8 cellular contexts compared by ENCODE assay signal in genomic region chr2:54503192-54503591, GRCh38. TPM values are rescaled to one million over a fixed set of nuclear protein-coding genes. Genes with fewer than 3 reads are reported as not detected.
DNase-seq lines count a peak whose midpoint lies in the region; ATAC-seq and TF ChIP-seq lines count a peak whose summit lies in the region.

No MANE protein-coding gene starts in this region.

- H3K36me3 ChIP-seq in vagina: no peaks in the 10 kb centered on the region

- no peak for TF ChIP-seq POLR2A in vagina (IDR thresholded peaks at IDR 0.05)

- H3K4me1 ChIP-seq in vagina: peaks cover 73% of the 10 kb centered on the region

- ATAC-seq in left lobe of liver: peak; percentile 82
- no peak for ATAC-seq in HG03354 (IDR thresholded peaks at IDR 0.05; ENCODE audit: poor library complexity, severe bottlenecking, unreplicated experiment)
- no peak for ATAC-seq in HG03469 (IDR thresholded peaks at IDR 0.05; ENCODE audit: unreplicated experiment)

- H3K27ac ChIP-seq in vagina: peak overlapping the region; percentile 24

- no peaks in the 10 kb centered on the region for H3K9me3 Mint-ChIP-seq in activated naive CD8-positive, alpha-beta T cell treated with anti-CD3 and anti-CD28 coated beads for 36 hours

- H3K27me3 ChIP-seq in vagina: no peaks in the 10 kb centered on the region

- TF ChIP-seq CTCF in AG09319 (IDR thresholded peaks at IDR 0.05; ENCODE audit: low read depth, low read length) (peak; percentile 32), GM12874 (IDR thresholded peaks at IDR 0.05; ENCODE audit: insufficient read depth, low read depth, low read length) (peak; percentile 76), vagina (IDR thresholded peaks at IDR 0.05) (peak in 1 of 3 experiments; percentile 9)

- no peak overlapping the region for H3K4me3 ChIP-seq in vagina

- no peak overlapping the region for H3K27ac Mint-ChIP-seq in activated naive CD8-positive, alpha-beta T cell treated with anti-CD3 and anti-CD28 coated beads for 36 hours

- no peaks in the 10 kb centered on the region for H3K4me1 Mint-ChIP-seq in activated naive CD8-positive, alpha-beta T cell treated with anti-CD3 and anti-CD28 coated beads for 36 hours

- H3K27me3 Mint-ChIP-seq in activated naive CD8-positive, alpha-beta T cell treated with anti-CD3 and anti-CD28 coated beads for 36 hours: no peaks in the 10 kb centered on the region

- no peaks in the 10 kb centered on the region for H3K36me3 Mint-ChIP-seq in activated naive CD8-positive, alpha-beta T cell treated with anti-CD3 and anti-CD28 coated beads for 36 hours

- intact Hi-C loops in vagina (cut with DNase I): no loop called here

- H3K9me3 ChIP-seq in vagina: no peaks in the 10 kb centered on the region

- H3K4me3 Mint-ChIP-seq in activated naive CD8-positive, alpha-beta T cell treated with anti-CD3 and anti-CD28 coated beads for 36 hours: no peak overlapping the region

- no peak for DNase-seq in AG09319 (ENCODE audit: extremely low read depth, low read depth)
- peak; percentile 7 for DNase-seq in NCI-H146 treated with DMSO at 0.1 percent for 48 hours (lab: John Stamatoyannopoulos, UW; ENCODE audit: unreplicated experiment)
- DNase-seq in activated naive CD8-positive, alpha-beta T cell treated with anti-CD3 and anti-CD28 coated beads for 36 hours: peak; percentile 38
- no peak for DNase-seq in left lobe of liver (ENCODE audit: low spot score)
- no peak for DNase-seq in vagina (ENCODE audit: extremely low spot score in 2 of 2)

RNA-seq across cellular contexts. Expression of gene SPTBN1, which starts 47.1 kb away (rescaled TPM):
- total RNA-seq in activated naive CD8-positive, alpha-beta T cell treated with anti-CD3 and anti-CD28 coated beads for 36 hours: 10 to 100 TPM; 87.0 to 88.3 TPM
- 108 TPM for total RNA-seq in left lobe of liver
- 278 TPM for total RNA-seq in vagina

Comparison
In these comparisons a context has a peak if more than half of its experiments do, and no peak if none do; other contexts are left out.
1. DNase-seq: peak in NCI-H146 treated with DMSO at 0.1 percent for 48 hours (single experiment) and activated naive CD8-positive, alpha-beta T cell treated with anti-CD3 and anti-CD28 coated beads for 36 hours (single experiment); none in AG09319 (single experiment), left lobe of liver (single experiment) and vagina (0 of 2).